In genomic region chr14:22177870-22178269, GRCh38 we compare ENCODE assay signal across 16 cellular contexts.
DNase-seq lines count a peak whose midpoint lies in the region; ATAC-seq, FAIRE-seq and TF ChIP-seq lines count a peak whose summit lies in the region.
"Had no signal": no experiment of that assay in that cellular context is flagged by ENCODE, and none has a peak within 500 bp of the region (broad histone marks: within the 10 kb centered on the region; RNA-seq: fewer than 3 reads in every experiment).

No MANE protein-coding gene starts in this region.

- CTCF ChIA-PET in CD4-positive, alpha-beta T cell (lab: Charles Lee), result no interaction called here
- CTCF ChIA-PET in GM12878 (lab: Yijun Ruan, JAX) (interaction anchor here (1.3 to 4.4 kb wide), 3 partner anchors 12 to 46 kb away, joined by 7 to 13 read pairs (median 9); no protein-coding TSS in a partner anchor), mammary epithelial cell (lab: Charles Lee; ENCODE audit: low non-redundant PET) (no interaction called here)

- POLR2A ChIA-PET in CD4-positive, alpha-beta T cell (lab: Charles Lee), result interaction anchor here (1.0 to 1.4 kb wide), 2 partner anchors 23 to 392 kb away, joined by 4 to 5 read pairs; no protein-coding TSS in a partner anchor
- POLR2A ChIA-PET in GM12878 (lab: Charles Lee), result no interaction called here

- intact Hi-C loops in CD4-positive, alpha-beta T cell (cut with DNase I, micrococcal nuclease), result no loop called here
- intact Hi-C loops in GM12878 (cut with micrococcal nuclease; ENCODE audit: unreplicated experiment) (no loop called here), mammary epithelial cell (cut with micrococcal nuclease) (no loop called here), dorsolateral prefrontal cortex (cut with DNase I) (no loop called here)

- H3K4me2 ChIP-seq in GM12878 (ENCODE audit: control insufficient read depth, insufficient read depth) (no peak overlapping the region), mammary epithelial cell (ENCODE audit: insufficient read depth, low read depth, low read length) (no peak overlapping the region)

- DNase-seq in CD4-positive, alpha-beta T cell, result no peak
- DNase-seq in Kasumi-1 (lab: John Stamatoyannopoulos, UW) (peak; percentile 75 to 82), GM12878 (ENCODE audit: low read depth, low spot score) (no peak), mammary epithelial cell (no peak), DMS 273 treated with DMSO at 0.1 percent for 48 hours (lab: John Stamatoyannopoulos, UW) (no peak), dorsolateral prefrontal cortex (no peak), DMS53 (lab: John Stamatoyannopoulos, UW) (no peak)
- DNase-seq: activated T-cell treated with anti-CD3 and anti-CD28 coated beads, Interleukin-2, amount 50 U/mL, for 1 hour; C1 segment of cervical spinal cord; colonic mucosa; foreskin fibroblast; NCI-H1417 treated with DMSO at 0.1 percent for 48 hours; nephron progenitor cell; uterus had no signal

- H3K4me3 Mint-ChIP-seq in CD4-positive, alpha-beta T cell, result peak overlapping the region; percentile 76
- H3K4me3 Mint-ChIP-seq: nephron progenitor cell had no signal

- SMC1A ChIA-PET in GM12878 (lab: Charles Lee; ENCODE audit: uncharacterized antibody, unreplicated experiment), result interaction anchor here (0.8 to 1.7 kb wide), 2 partner anchors 23 to 109 kb away, joined by 3 to 5 read pairs; no protein-coding TSS in a partner anchor

- H3K36me3 ChIP-seq in GM12878 (ENCODE audit: control insufficient read depth in 2 of 2, insufficient read depth in 2 of 2, low read length in 1 of 2) (no peaks in the 10 kb centered on the region), mammary epithelial cell (ENCODE audit: insufficient read depth, low read length) (no peaks in the 10 kb centered on the region)
- H3K36me3 ChIP-seq: colonic mucosa, uterus had no signal

- no peak for TF ChIP-seq RAD21 in GM12878 (IDR thresholded peaks at IDR 0.05; ENCODE audit: insufficient read depth, low read depth, low read length)

- dilution Hi-C loops in mammary epithelial cell (cut with HindIII; ENCODE audit: low sequenced_read_pairs), result no loop called here

- H2AFZ ChIP-seq in GM12878 (ENCODE audit: control insufficient read depth, low read depth, low read length), result no peak overlapping the region
- no peak overlapping the region for H2AFZ ChIP-seq in mammary epithelial cell (ENCODE audit: low read depth, low read length)

- no peaks in the 10 kb centered on the region for H3K27me3 Mint-ChIP-seq in CD4-positive, alpha-beta T cell

- TF ChIP-seq CTCF in CD4-positive, alpha-beta T cell (IDR thresholded peaks at IDR 0.05), result no peak
- TF ChIP-seq CTCF in GM12878 (IDR thresholded peaks at IDR 0.05 in 2 of 3, conservative IDR thresholded peaks at IDR 0.05 in 1 of 3; ENCODE audit: control insufficient read depth in 2 of 3, extremely low read depth in 1 of 3, insufficient read depth in 1 of 3, low read depth in 3 of 3, low read length in 3 of 3) (no peak), mammary epithelial cell (conservative IDR thresholded peaks at IDR 0.05 in 1 of 2, IDR thresholded peaks at IDR 0.05 in 1 of 2; ENCODE audit: extremely low read depth in 1 of 2, insufficient read depth in 1 of 2, low read depth in 1 of 2, low read length in 2 of 2) (no peak), dorsolateral prefrontal cortex (IDR thresholded peaks at IDR 0.05 in 54 of 56, conservative IDR thresholded peaks at IDR 0.05 in 2 of 56; ENCODE audit: low read depth in 1 of 56, partially characterized antibody in 56 of 56) (no peak)

- 27% methylated on average over 4 of the region's 4 CpGs for WGBS in GM12878 (ENCODE audit: insufficient coverage, insufficient replicate concordance, low lambda C conversion rate, missing lambda C conversion rate)
- WGBS in mammary epithelial cell (ENCODE audit: low coverage, missing lambda C conversion rate), result 74% methylated on average over 4 of the region's 4 CpGs

- in situ Hi-C loops in GM12878 (cut with MboI), result no loop called here
- in situ Hi-C loops in mammary epithelial cell (cut with MboI; ENCODE audit: low sequenced_read_pairs in 2 of 2), result no loop called here

- ATAC-seq in CD4-positive, alpha-beta T cell (ENCODE audit: poor library complexity), result peak; percentile 86
- peak; percentile 60 for ATAC-seq in GM18870 (IDR thresholded peaks at IDR 0.05; ENCODE audit: unreplicated experiment)
- ATAC-seq in GM12878, result peak; percentile 65

- H3K4me3 ChIP-seq in GM12878, result no peak overlapping the region
- no peak overlapping the region for H3K4me3 ChIP-seq in mammary epithelial cell (replicated peaks in 1 of 3; ENCODE audit: insufficient read depth in 1 of 3, low read depth in 2 of 3, low read length in 3 of 3)
- H3K4me3 ChIP-seq in dorsolateral prefrontal cortex, result no peak overlapping the region
- H3K4me3 ChIP-seq: colonic mucosa, skin epidermis, uterus had no signal

- H3K9me3 ChIP-seq in CD4-positive, alpha-beta T cell (ENCODE audit: control insufficient read depth, low read length), result no peaks in the 10 kb centered on the region
- H3K9me3 ChIP-seq in GM12878 (replicated peaks; ENCODE audit: control insufficient read depth, insufficient read depth, low read length) (no peaks in the 10 kb centered on the region), mammary epithelial cell (replicated peaks; ENCODE audit: insufficient read depth, low read length) (no peaks in the 10 kb centered on the region)
- H3K9me3 ChIP-seq: colonic mucosa, uterus had no signal

- H3K9me3 Mint-ChIP-seq in CD4-positive, alpha-beta T cell, result no peaks in the 10 kb centered on the region
- H3K9me3 Mint-ChIP-seq: nephron progenitor cell had no signal

- TF ChIP-seq EP300 in GM12878 (IDR thresholded peaks at IDR 0.05; ENCODE audit: borderline replicate concordance in 1 of 2, control insufficient read depth in 1 of 2, low read depth in 2 of 2, low read length in 2 of 2), result no peak

- no peaks in the 10 kb centered on the region for H3K36me3 Mint-ChIP-seq in CD4-positive, alpha-beta T cell (ENCODE audit: low read depth)

- RAD21 ChIA-PET in GM12878 (lab: Charles Lee; ENCODE audit: unreplicated experiment), result interaction anchor here (1.3 kb wide), 1 partner anchor 24 kb away, joined by 4 read pairs; no protein-coding TSS in a partner anchor

- peaks cover 19% of the 10 kb centered on the region for H3K4me1 Mint-ChIP-seq in CD4-positive, alpha-beta T cell (ENCODE audit: low read depth)

- TF ChIP-seq POLR2A in GM12878 (IDR thresholded peaks at IDR 0.05; ENCODE audit: low read depth, low read length), result no peak

- no peak overlapping the region for H3K27ac ChIP-seq in CD4-positive, alpha-beta T cell (ENCODE audit: low read depth, low read length)
- H3K27ac ChIP-seq in GM12878 (ENCODE audit: control insufficient read depth, insufficient read depth) (no peak overlapping the region), mammary epithelial cell (ENCODE audit: insufficient read depth, low read depth, low read length) (no peak overlapping the region), dorsolateral prefrontal cortex (no peak overlapping the region)
- H3K27ac ChIP-seq: colonic mucosa had no signal

- H3K79me2 ChIP-seq in GM12878 (ENCODE audit: control insufficient read depth, insufficient read depth, low read length), result no peaks in the 10 kb centered on the region
- no peaks in the 10 kb centered on the region for H3K79me2 ChIP-seq in mammary epithelial cell (ENCODE audit: insufficient read depth, low read length)

- H4K20me1 ChIP-seq in GM12878 (ENCODE audit: control insufficient read depth, insufficient read depth) (no peaks in the 10 kb centered on the region), mammary epithelial cell (ENCODE audit: insufficient read depth, low read length) (no peaks in the 10 kb centered on the region)

- peak; percentile 27 for FAIRE-seq in GM12878 (lab: Jason Lieb, UNC)

- H3K9ac ChIP-seq in GM12878 (ENCODE audit: control insufficient read depth, insufficient read depth, low read length), result no peak overlapping the region
- H3K9ac ChIP-seq in mammary epithelial cell (ENCODE audit: insufficient read depth, low read length), result no peak overlapping the region

- H3K27me3 ChIP-seq in CD4-positive, alpha-beta T cell (ENCODE audit: control insufficient read depth, insufficient read depth, low read length), result no peaks in the 10 kb centered on the region
- H3K27me3 ChIP-seq in GM12878 (replicated peaks in 1 of 2; ENCODE audit: control insufficient read depth in 2 of 2, insufficient read depth in 2 of 2, low read length in 1 of 2) (no peaks in the 10 kb centered on the region; a peak in 1 of 4 replicates), mammary epithelial cell (ENCODE audit: insufficient read depth, low read length) (no peaks in the 10 kb centered on the region), dorsolateral prefrontal cortex (peaks cover 0 to 15% (median 0%) of the 10 kb centered on the region in 45 donors)
- H3K27me3 ChIP-seq: colonic mucosa, uterus had no signal

- BruUV-seq in GM12878 (replicated peaks; lab: Mats Ljungman, UMichigan), result no TSS peak
- BruUV-seq in mammary epithelial cell (replicated peaks; lab: Mats Ljungman, UMichigan), result no TSS peak

- H3K27ac Mint-ChIP-seq in CD4-positive, alpha-beta T cell, result peak overlapping the region; percentile 73
- H3K27ac Mint-ChIP-seq: nephron progenitor cell had no signal

- peaks cover 18% of the 10 kb centered on the region; the same call in 1 of the 2 replicates for H3K4me1 ChIP-seq in GM12878 (ENCODE audit: control insufficient read depth, insufficient read depth, low read length)
- no peaks in the 10 kb centered on the region for H3K4me1 ChIP-seq in mammary epithelial cell (ENCODE audit: insufficient read depth, low read length)
- H3K4me1 ChIP-seq: colonic mucosa, uterus had no signal

TF ChIP-seq in GM12878, 131 proteins besides CTCF, POLR2A, EP300 and RAD21 (continues in another document):
- TF ChIP-seq IKZF1 (conservative IDR thresholded peaks at IDR 0.05), result 0 out of 2 replicates have a peak, but pooled peaks have one; percentile 6
- no peak for TF ChIP-seq MAX (IDR thresholded peaks at IDR 0.05; ENCODE audit: low read depth, low read length)
- no peak for TF ChIP-seq TAF1 (IDR thresholded peaks at IDR 0.05; ENCODE audit: borderline replicate concordance, low read depth, low read length)
- no peak for TF ChIP-seq PML (IDR thresholded peaks at IDR 0.05; ENCODE audit: low read length)
- no peak for TF ChIP-seq SMAD5 (IDR thresholded peaks at IDR 0.05; ENCODE audit: low read depth)
- TF ChIP-seq BMI1 (IDR thresholded peaks at IDR 0.05; ENCODE audit: borderline replicate concordance), result no peak
- TF ChIP-seq RUNX3 (IDR thresholded peaks at IDR 0.05; ENCODE audit: low read length), result peak; percentile 54
- TF ChIP-seq ASH2L (IDR thresholded peaks at IDR 0.05; ENCODE audit: borderline replicate concordance, low read depth), result no peak

Comparison
In these comparisons a context has a peak if more than half of its experiments do, and no peak if none do; other contexts are left out.
1. DNase-seq: peak in Kasumi-1 (2 of 2); none in CD4-positive, alpha-beta T cell (0 of 10), GM12878 (single experiment), mammary epithelial cell (single experiment), DMS 273 treated with DMSO at 0.1 percent for 48 hours (single experiment), dorsolateral prefrontal cortex (0 of 10) and DMS53 (single experiment).
2. Peak in every context shown above with its lines, with median percentiles within 50 percentile points of each other: ATAC-seq.